In genomic region chr19:5235458-5236219, GRCh38 we compare ENCODE assay signal across 29 cellular contexts.
"Had no signal": no experiment of that assay in that cellular context is flagged by ENCODE, and none has a peak within 500 bp of the region (broad histone marks: within the 10 kb centered on the region; RNA-seq: fewer than 3 reads in every experiment).

No MANE protein-coding gene starts in this region.

- FAIRE-seq: colon, endometrium, endothelial cell of umbilical vein, frontal cortex had no signal

- H3K9me3 ChIP-seq: adrenal gland, body of pancreas had no signal

- H3K4me3 ChIP-seq: adrenal gland, body of pancreas had no signal

- ATAC-seq: activated CD4-positive, alpha-beta T cell treated with anti-CD3 and anti-CD28 coated beads for 36 hours; activated CD8-positive, alpha-beta memory T cell treated with anti-CD3 and anti-CD28 coated beads, Interleukin-2, amount 10 ng/mL, durations not matched to agents 7 days and 5 days; activated CD8-positive, alpha-beta T cell treated with anti-CD3 and anti-CD28 coated beads, Interleukin-2, amount 10 ng/mL, durations not matched to agents 7 days and 5 days; activated naive CD8-positive, alpha-beta T cell treated with anti-CD3 and anti-CD28 coated beads, Interleukin-2, amount 50 U/mL, for 24 hours; body of pancreas had no signal

- H3K27me3 ChIP-seq: adrenal gland, body of pancreas had no signal

- H3K4me1 ChIP-seq: adrenal gland, body of pancreas had no signal

- DNase-seq: activated CD4-positive, alpha-beta memory T cell treated with anti-CD3 and anti-CD28 coated beads for 36 hours; activated CD4-positive, alpha-beta T cell treated with anti-CD3 and anti-CD28 coated beads for 36 hours; activated CD4-positive, alpha-beta T cell treated with anti-CD3 and anti-CD28 coated beads, Interleukin-2, amount 10 ng/mL, durations not matched to agents 24 days and 14 days; activated CD4-positive, CD25-positive, alpha-beta regulatory T cell; activated CD4-positive, CD25-positive, alpha-beta regulatory T cell treated with anti-CD3 and anti-CD28 coated beads, Interleukin-2, amount 50 U/mL, for 72 hours; activated CD8-positive, alpha-beta memory T cell treated with anti-CD3 and anti-CD28 coated beads, Interleukin-2, amount 10 ng/mL, durations not matched to agents 7 days and 5 days; activated CD8-positive, alpha-beta memory T cell treated with anti-CD3 and anti-CD28 coated beads, Interleukin-2, amount 50 U/mL, for 4 hours; activated CD8-positive, alpha-beta T cell treated with anti-CD3 and anti-CD28 coated beads, Interleukin-2, amount 10 ng/mL, durations not matched to agents 7 days and 5 days; activated effector memory CD4-positive, alpha-beta T cell treated with anti-CD3 and anti-CD28 coated beads, Interleukin-2, amount 50 U/mL, for 16 hours; activated naive CD4-positive, alpha-beta T cell treated with anti-CD3 and anti-CD28 coated beads for 36 hours; activated naive CD8-positive, alpha-beta T cell treated with anti-CD3 and anti-CD28 coated beads for 36 hours; activated naive CD8-positive, alpha-beta T cell treated with anti-CD3 and anti-CD28 coated beads, Interleukin-2, amount 50 U/mL, for 24 hours; activated T-cell treated with anti-CD3 and anti-CD28 coated beads, Interleukin-2, amount 50 U/mL, for 1 hour; activated T-cell treated with anti-CD3 and anti-CD28 coated beads, Interleukin-2, amount 50 U/mL, for 48 hours; adrenal gland; amygdala; aorta; body of pancreas; caudate nucleus; cortex of kidney; effector CD8-positive, alpha-beta T cell; foreskin fibroblast; head of caudate nucleus; T-helper 2 cell had no signal

- H3K27ac ChIP-seq: adrenal gland, body of pancreas, epithelial cell of prostate had no signal
